8 cellular contexts compared by ENCODE assay signal in genomic region chr5:68406767-68407232, GRCh38.
A peak's percentile ranks its signal among the peaks of the same experiment; 100 is the strongest.
DNase-seq lines count a peak whose midpoint lies in the region; ATAC-seq and TF ChIP-seq lines count a peak whose summit lies in the region.

No MANE protein-coding gene starts in this region.

- H3K27me3 ChIP-seq in HUES64 (ENCODE audit: insufficient read depth, low read length) (no peaks in the 10 kb centered on the region), testis (no peaks in the 10 kb centered on the region), Karpas-422 (ENCODE audit: low read length) (no peaks in the 10 kb centered on the region)

- H3K4me1 Mint-ChIP-seq in endothelial cell (ENCODE audit: unreplicated experiment), result peaks cover 9% of the 10 kb centered on the region

- no peak overlapping the region for H2AFZ ChIP-seq in Karpas-422 (ENCODE audit: low read length)

- H3K4me3 ChIP-seq in HUES64 (ENCODE audit: low read length) (no peak overlapping the region), testis (no peak overlapping the region), Karpas-422 (ENCODE audit: low read length) (no peak overlapping the region)

- DNase-seq in GM13977 (ENCODE audit: low spot score) (peak; percentile 30), endothelial cell (ENCODE audit: low spot score) (no peak), testis (no peak), Karpas-422 (no peak)
- no peak for DNase-seq in stimulated activated CD4-positive, alpha-beta T cell treated with anti-CD3 and anti-CD28 coated beads, Interleukin-4, amount 100 ng/mL, for 24 hours
- DNase-seq in activated CD8-positive, alpha-beta memory T cell treated with anti-CD3 and anti-CD28 coated beads, Interleukin-2, amount 50 U/mL, for 4 hours, result no peak

- no peaks in the 10 kb centered on the region for H4K20me1 ChIP-seq in Karpas-422 (ENCODE audit: insufficient read depth, low read depth, low read length)

- WGBS in HUES64, result 72% methylated on average over 8 of the region's 8 CpGs
- 42 to 72% methylated on average over 5 to 8 of the region's 8 CpGs for WGBS in testis, 2 donors

- H3K79me2 ChIP-seq in Karpas-422 (ENCODE audit: low read length), result no peaks in the 10 kb centered on the region

- H3K4me2 ChIP-seq in Karpas-422 (ENCODE audit: low read depth, low read length, poor library complexity, severe bottlenecking), result no peak overlapping the region

- H3K27ac ChIP-seq in HUES64 (ENCODE audit: low read depth, low read length) (peak overlapping the region; percentile 40; the same call in 1 of the 2 replicates), testis (no peak overlapping the region), Karpas-422 (ENCODE audit: low read length) (no peak overlapping the region)

- H3K36me3 ChIP-seq in HUES64 (ENCODE audit: insufficient read depth, low read length) (no peaks in the 10 kb centered on the region), testis (ENCODE audit: low read depth, missing control alignments) (no peaks in the 10 kb centered on the region), Karpas-422 (ENCODE audit: insufficient read depth, low read length) (no peaks in the 10 kb centered on the region)

- H3K4me3 Mint-ChIP-seq in endothelial cell (ENCODE audit: unreplicated experiment), result no peak overlapping the region

- H3K9me2 ChIP-seq in Karpas-422 (replicated peaks; ENCODE audit: insufficient read depth, low read length), result no peaks in the 10 kb centered on the region

- H3K9me3 Mint-ChIP-seq in endothelial cell (ENCODE audit: unreplicated experiment), result no peaks in the 10 kb centered on the region

- H3K27me3 Mint-ChIP-seq in endothelial cell (ENCODE audit: unreplicated experiment), result no peaks in the 10 kb centered on the region

- intact Hi-C loops in testis (cut with DNase I; ENCODE audit: low total_unique reads), result no loop called here

- H3K9me3 ChIP-seq in HUES64 (ENCODE audit: insufficient read depth, low read depth, low read length) (no peaks in the 10 kb centered on the region), testis (no peaks in the 10 kb centered on the region), Karpas-422 (ENCODE audit: low read length) (no peaks in the 10 kb centered on the region)

- peak; percentile 98 for ATAC-seq in GM21529 (IDR thresholded peaks at IDR 0.05; ENCODE audit: unreplicated experiment)

- in situ Hi-C loops in GM13977 (cut with MboI; ENCODE audit: low pct_unique_long_range_greater_than_20kb, low sequenced_read_pairs, unreplicated experiment), result no loop called here

- TF ChIP-seq POLR2A in testis (IDR thresholded peaks at IDR 0.05), result no peak

- H3K9ac ChIP-seq in HUES64 (ENCODE audit: low read depth, low read length) (no peak overlapping the region), Karpas-422 (ENCODE audit: low read length) (no peak overlapping the region)

- TF ChIP-seq CTCF in GM13977 (IDR thresholded peaks at IDR 0.05; ENCODE audit: extremely low read depth, insufficient read depth, missing control alignments) (no peak), endothelial cell (IDR thresholded peaks at IDR 0.05; ENCODE audit: unreplicated experiment) (no peak), testis (IDR thresholded peaks at IDR 0.05) (no peak)

- H3K36me3 Mint-ChIP-seq in endothelial cell (ENCODE audit: low read depth, unreplicated experiment), result no peaks in the 10 kb centered on the region

- H3K4me1 ChIP-seq in HUES64 (ENCODE audit: insufficient read depth, low read length) (peaks cover 32% of the 10 kb centered on the region; the same call in 1 of the 2 replicates), testis (no peaks in the 10 kb centered on the region), Karpas-422 (ENCODE audit: low read length) (no peaks in the 10 kb centered on the region)

- H3K27ac Mint-ChIP-seq in endothelial cell (ENCODE audit: unreplicated experiment), result peak overlapping the region; percentile 25
